In genomic region chr1:1144122-1144842, GRCh38 we compare ENCODE assay signal across 8 cellular contexts.
DNase-seq lines count a peak whose midpoint lies in the region; ATAC-seq lines count a peak whose summit lies in the region.

No MANE protein-coding gene starts in this region.

- H3K4me1 ChIP-seq in duodenal mucosa (ENCODE audit: control insufficient read depth in 1 of 2, insufficient read depth in 2 of 2, low read length in 2 of 2) = peaks cover 34 to 36% of the 10 kb centered on the region in 2 donors

- peak overlapping the region; percentile 39 to 54 for H3K9ac ChIP-seq in duodenal mucosa (ENCODE audit: low read depth in 1 of 2, low read length in 2 of 2)

- no peaks in the 10 kb centered on the region for H3K36me3 ChIP-seq in duodenal mucosa (ENCODE audit: control insufficient read depth in 1 of 2, insufficient read depth in 2 of 2, low read length in 2 of 2)

- ATAC-seq in HG02973 (IDR thresholded peaks at IDR 0.05; ENCODE audit: unreplicated experiment) (no peak), HG03439 (IDR thresholded peaks at IDR 0.05; ENCODE audit: unreplicated experiment) (no peak)

- intact Hi-C loops in head of caudate nucleus (cut with DNase I) = no loop called here

- no peaks in the 10 kb centered on the region for H3K27me3 ChIP-seq in duodenal mucosa (ENCODE audit: control insufficient read depth in 1 of 2, insufficient read depth in 2 of 2, low read length in 2 of 2)

- H3K9me3 ChIP-seq in duodenal mucosa (ENCODE audit: control insufficient read depth in 1 of 2, low read length in 2 of 2) = no peaks in the 10 kb centered on the region

- H3K27ac ChIP-seq in duodenal mucosa (ENCODE audit: low read depth, low read length) = peak overlapping the region; percentile 89

- peak overlapping the region in 1 of 2 donors; percentile 32 for H3K4me3 ChIP-seq in duodenal mucosa (ENCODE audit: low read depth in 1 of 2, low read length in 2 of 2)

- DNase-seq in activated gamma-delta T cell treated with Interleukin-2 at 50 U/mL for 16 hours (peak; percentile 56), activated gamma-delta T cell (lab: John Stamatoyannopoulos, UW) (no peak), T-helper 1 cell (peak in 4 of 5 donors; percentile 45 to 86 (median 52)), head of caudate nucleus (no peak)
- peak; percentile 39 for DNase-seq in stimulated activated CD4-positive, alpha-beta T cell treated with anti-CD3 and anti-CD28 coated beads, Interleukin-2, amount 100 ng/mL, for 4 hours (ENCODE audit: low read depth)

Comparison
In these comparisons a context has a peak if more than half of its experiments do, and no peak if none do; other contexts are left out.
1. DNase-seq: peak in activated gamma-delta T cell treated with Interleukin-2 at 50 U/mL for 16 hours (single experiment), T-helper 1 cell (4 of 5) and stimulated activated CD4-positive, alpha-beta T cell treated with anti-CD3 and anti-CD28 coated beads, Interleukin-2, amount 100 ng/mL, for 4 hours (single experiment); none in activated gamma-delta T cell (single experiment) and head of caudate nucleus (0 of 42).